In the genomic region with DNA sequence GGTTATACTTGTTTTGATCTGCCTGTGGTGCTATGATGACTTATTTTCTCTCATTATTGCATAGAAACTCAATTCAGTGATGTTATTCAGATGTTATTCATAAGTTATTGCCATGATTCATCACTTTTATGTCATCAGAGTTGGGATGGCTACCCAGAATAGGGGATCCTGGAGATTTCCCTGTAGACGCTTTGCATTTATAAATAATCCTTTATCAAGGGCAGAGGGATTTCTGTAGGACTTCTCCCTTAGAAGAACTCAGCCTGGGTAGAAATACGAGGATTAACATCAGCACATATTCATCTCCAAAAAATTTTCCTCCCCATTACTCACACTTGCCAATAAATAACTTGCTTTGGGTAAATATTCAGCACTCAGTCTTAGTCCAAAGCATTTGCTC, we compare ENCODE assay signal across 1 cellular context.
TF ChIP-seq lines count a peak whose summit lies in the region.

No MANE protein-coding gene starts in this region.

TF ChIP-seq in IMR-90, 13 proteins besides CTCF, POLR2A, EP300 and RAD21:
- TF ChIP-seq, protein P1, sequence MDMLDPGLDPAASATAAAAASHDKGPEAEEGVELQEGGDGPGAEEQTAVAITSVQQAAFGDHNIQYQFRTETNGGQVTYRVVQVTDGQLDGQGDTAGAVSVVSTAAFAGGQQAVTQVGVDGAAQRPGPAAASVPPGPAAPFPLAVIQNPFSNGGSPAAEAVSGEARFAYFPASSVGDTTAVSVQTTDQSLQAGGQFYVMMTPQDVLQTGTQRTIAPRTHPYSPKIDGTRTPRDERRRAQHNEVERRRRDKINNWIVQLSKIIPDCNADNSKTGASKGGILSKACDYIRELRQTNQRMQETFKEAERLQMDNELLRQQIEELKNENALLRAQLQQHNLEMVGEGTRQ (IDR thresholded peaks at IDR 0.05; ENCODE audit: low read depth, low read length), result no peak
- peak; percentile 49 for TF ChIP-seq CEBPB (IDR thresholded peaks at IDR 0.05; ENCODE audit: low read depth, low read length)
- TF ChIP-seq NFE2L2 (IDR thresholded peaks at IDR 0.05; ENCODE audit: low read depth, low read length), result 0 out of 2 replicates have a peak, but pooled peaks have one; percentile 45
- peak; percentile 42 for TF ChIP-seq FOS (IDR thresholded peaks at IDR 0.05; ENCODE audit: low read depth, low read length)
